ENCODE assay signal across 33 cellular contexts in genomic region chr2:156818221-156818620, GRCh38.
"Had no signal": no experiment of that assay in that cellular context is flagged by ENCODE, and none has a peak within 500 bp of the region (broad histone marks: within the 10 kb centered on the region; RNA-seq: fewer than 3 reads in every experiment).

No MANE protein-coding gene starts in this region.

- H3K27me3 ChIP-seq: ascending aorta, cardiac muscle cell, colonic mucosa, gastrocnemius medialis, ovary, sigmoid colon, suprapubic skin, tibial artery had no signal

- H3K27ac ChIP-seq: ascending aorta, cardiac muscle cell, colonic mucosa, gastrocnemius medialis, ovary, prostate gland, sigmoid colon, suprapubic skin, tibial artery had no signal

- H3K4me1 Mint-ChIP-seq: activated B cell treated with CpG ODN at 0.5 μM for 24 hours; activated naive CD4-positive, alpha-beta T cell treated with anti-CD3 and anti-CD28 coated beads, Interleukin-2, amount 10 ng/mL, durations not matched to agents 7 days and 5 days; activated naive CD8-positive, alpha-beta T cell treated with anti-CD3 and anti-CD28 coated beads, Interleukin-2, amount 10 ng/mL, durations not matched to agents 7 days and 5 days; brain; stimulated activated memory B cell treated with anti-CD40 and anti-IgM and Interleukin-4, amounts not matched to agents 10 μg/mL and 1 μg/mL and 100 μg/mL, for 72 hours had no signal

- H3K36me3 ChIP-seq: ascending aorta, cardiac muscle cell, colonic mucosa, gastrocnemius medialis, ovary, prostate gland, sigmoid colon, suprapubic skin, tibial artery had no signal

- ATAC-seq: gastrocnemius medialis; naive thymus-derived CD4-positive, alpha-beta T cell; stimulated activated memory B cell treated with anti-CD40 and anti-IgM and Interleukin-4, amounts not matched to agents 10 μg/mL and 1 μg/mL and 100 μg/mL, for 72 hours had no signal

- H3K4me1 ChIP-seq: ascending aorta, colonic mucosa, gastrocnemius medialis, prostate gland, sigmoid colon, tibial artery had no signal

- H3K27me3 Mint-ChIP-seq: activated B cell treated with CpG ODN at 0.5 μM for 24 hours; activated naive CD4-positive, alpha-beta T cell treated with anti-CD3 and anti-CD28 coated beads, Interleukin-2, amount 10 ng/mL, durations not matched to agents 7 days and 5 days; brain; stimulated activated memory B cell treated with anti-CD40 and anti-IgM and Interleukin-4, amounts not matched to agents 10 μg/mL and 1 μg/mL and 100 μg/mL, for 72 hours had no signal

- H3K27ac Mint-ChIP-seq: activated B cell treated with CpG ODN at 0.5 μM for 24 hours; activated naive CD4-positive, alpha-beta T cell treated with anti-CD3 and anti-CD28 coated beads, Interleukin-2, amount 10 ng/mL, durations not matched to agents 7 days and 5 days; activated naive CD8-positive, alpha-beta T cell treated with anti-CD3 and anti-CD28 coated beads, Interleukin-2, amount 10 ng/mL, durations not matched to agents 7 days and 5 days; activated T-helper 1 cell treated with anti-CD3 and anti-CD28 coated beads, Interleukin-12 subunit alpha, Interleukin-12 subunit beta, Interleukin-2, Interleukin-4 antibody, amounts not matched to agents 30 ng/mL and 10 ng/mL and 1 ng/mL, durations not matched to agents 14 hours and 24 hours and 36 hours; brain; naive thymus-derived CD4-positive, alpha-beta T cell; stimulated activated memory B cell treated with anti-CD40 and anti-IgM and Interleukin-4, amounts not matched to agents 10 μg/mL and 1 μg/mL and 100 μg/mL, for 72 hours had no signal

- H3K9me3 Mint-ChIP-seq: activated B cell treated with CpG ODN at 0.5 μM for 24 hours; activated naive CD4-positive, alpha-beta T cell treated with anti-CD3 and anti-CD28 coated beads, Interleukin-2, amount 10 ng/mL, durations not matched to agents 7 days and 5 days; activated naive CD8-positive, alpha-beta T cell treated with anti-CD3 and anti-CD28 coated beads, Interleukin-2, amount 10 ng/mL, durations not matched to agents 7 days and 5 days; activated T-helper 1 cell treated with anti-CD3 and anti-CD28 coated beads, Interleukin-12 subunit alpha, Interleukin-12 subunit beta, Interleukin-2, Interleukin-4 antibody, amounts not matched to agents 30 ng/mL and 10 ng/mL and 1 ng/mL, durations not matched to agents 14 hours and 24 hours and 36 hours; stimulated activated memory B cell treated with anti-CD40 and anti-IgM and Interleukin-4, amounts not matched to agents 10 μg/mL and 1 μg/mL and 100 μg/mL, for 72 hours had no signal

- H3K36me3 Mint-ChIP-seq: activated naive CD4-positive, alpha-beta T cell treated with anti-CD3 and anti-CD28 coated beads, Interleukin-2, amount 10 ng/mL, durations not matched to agents 7 days and 5 days; activated naive CD8-positive, alpha-beta T cell treated with anti-CD3 and anti-CD28 coated beads, Interleukin-2, amount 10 ng/mL, durations not matched to agents 7 days and 5 days; brain; naive thymus-derived CD4-positive, alpha-beta T cell; stimulated activated memory B cell treated with anti-CD40 and anti-IgM and Interleukin-4, amounts not matched to agents 10 μg/mL and 1 μg/mL and 100 μg/mL, for 72 hours had no signal

- H3K4me3 ChIP-seq: ascending aorta, cardiac muscle cell, colonic mucosa, gastrocnemius medialis, ovary, prostate gland, sigmoid colon, suprapubic skin, tibial artery had no signal

- H3K4me3 Mint-ChIP-seq: activated B cell treated with CpG ODN at 0.5 μM for 24 hours; activated naive CD4-positive, alpha-beta T cell treated with anti-CD3 and anti-CD28 coated beads, Interleukin-2, amount 10 ng/mL, durations not matched to agents 7 days and 5 days; activated naive CD8-positive, alpha-beta T cell treated with anti-CD3 and anti-CD28 coated beads, Interleukin-2, amount 10 ng/mL, durations not matched to agents 7 days and 5 days; activated T-helper 1 cell treated with anti-CD3 and anti-CD28 coated beads, Interleukin-12 subunit alpha, Interleukin-12 subunit beta, Interleukin-2, Interleukin-4 antibody, amounts not matched to agents 30 ng/mL and 10 ng/mL and 1 ng/mL, durations not matched to agents 14 hours and 24 hours and 36 hours; brain; naive thymus-derived CD4-positive, alpha-beta T cell; stimulated activated memory B cell treated with anti-CD40 and anti-IgM and Interleukin-4, amounts not matched to agents 10 μg/mL and 1 μg/mL and 100 μg/mL, for 72 hours had no signal

- H3K9me3 ChIP-seq: ascending aorta, colonic mucosa, gastrocnemius medialis, ovary, prostate gland, sigmoid colon, suprapubic skin, tibial artery had no signal

- DNase-seq: activated B cell treated with CpG ODN at 0.5 μM for 24 hours; activated CD8-positive, alpha-beta memory T cell treated with anti-CD3 and anti-CD28 coated beads, Interleukin-2, amount 50 U/mL, for 4 hours; activated gamma-delta T cell; activated naive CD4-positive, alpha-beta T cell treated with anti-CD3 and anti-CD28 coated beads, Interleukin-2, amount 10 ng/mL, durations not matched to agents 7 days and 5 days; activated naive CD8-positive, alpha-beta T cell treated with anti-CD3 and anti-CD28 coated beads, Interleukin-2, amount 10 ng/mL, durations not matched to agents 7 days and 5 days; activated T-cell treated with anti-CD3 and anti-CD28 coated beads, Interleukin-2, amount 50 U/mL, for 1 hour; cerebellar nuclear complex; colonic mucosa; effector CD8-positive, alpha-beta T cell; erythroblast; gastrocnemius medialis; glutamatergic neuron; islet precursor cell; left cardiac atrium; left ventricle myocardium superior; midbrain; naive thymus-derived CD4-positive, alpha-beta T cell; ovary; retina; sigmoid colon; small intestine; stimulated activated CD4-positive, alpha-beta T cell treated with anti-CD3 and anti-CD28 coated beads, Interleukin-1b, Interleukin-23, amount 100 ng/mL, for 48 hours; stimulated activated CD4-positive, alpha-beta T cell treated with anti-CD3 and anti-CD28 coated beads, Interleukin-4, amount 100 ng/mL, for 4 hours; stimulated activated CD8-positive, alpha-beta memory T cell treated with anti-CD3 and anti-CD28 coated beads, Interleukin-4, amount 100 ng/mL, for 48 hours; T-helper 2 cell; tibial artery had no signal
